Comparison of ENCODE assay signal across 15 cellular contexts in the genomic region with DNA sequence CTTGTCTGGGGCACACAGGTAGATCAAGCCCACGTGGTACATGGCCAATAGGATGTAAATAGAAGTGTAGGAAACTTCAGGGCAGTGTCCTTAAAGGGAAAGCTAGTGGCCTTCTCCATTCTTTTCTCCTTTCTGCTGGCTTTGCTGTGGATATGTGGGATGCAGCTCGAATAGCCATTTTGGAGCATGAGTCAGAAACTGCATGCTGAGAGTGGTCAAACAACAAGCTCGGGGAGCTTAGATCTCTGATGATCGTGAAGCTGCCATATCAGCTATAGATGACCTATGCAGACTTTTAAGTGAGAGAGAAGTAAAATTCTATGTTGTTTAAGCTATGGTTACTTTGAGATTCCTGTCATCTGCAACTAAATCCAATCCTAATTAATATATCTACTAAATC.
"Had no signal": no experiment of that assay in that cellular context is flagged by ENCODE, and none has a peak within 500 bp of the region (broad histone marks: within the 10 kb centered on the region; RNA-seq: fewer than 3 reads in every experiment).

No MANE protein-coding gene starts in this region.

- H3K9ac ChIP-seq: parathyroid adenoma had no signal

- H3K27ac ChIP-seq: colonic mucosa, foreskin keratinocyte, parathyroid adenoma, psoas muscle, sigmoid colon had no signal

- H3K9me3 ChIP-seq: colonic mucosa, psoas muscle, sigmoid colon had no signal

- H2AFZ ChIP-seq: parathyroid adenoma had no signal

- H3K36me3 ChIP-seq: colonic mucosa, sigmoid colon had no signal

- H3K27me3 ChIP-seq: colonic mucosa, sigmoid colon had no signal

- FAIRE-seq: kidney, small intestine had no signal

- DNase-seq: colonic mucosa; foreskin keratinocyte; immature natural killer cell; kidney; left cardiac atrium; left ventricle myocardium superior; mesenchymal stem cell; naive B cell; psoas muscle; sigmoid colon; small intestine; stimulated activated CD4-positive, alpha-beta T cell treated with anti-CD3 and anti-CD28 coated beads, Interleukin-2, amount 100 ng/mL, for 48 hours; stimulated activated naive CD4-positive, alpha-beta T cell treated with Interleukin-2 at 50 U/mL for 16 hours had no signal

- H3K4me1 ChIP-seq: colonic mucosa, foreskin keratinocyte, parathyroid adenoma, psoas muscle had no signal

- H3K79me2 ChIP-seq: parathyroid adenoma had no signal

- H3K4me3 ChIP-seq: colonic mucosa, lung, psoas muscle, sigmoid colon had no signal
